7 cellular contexts compared by ENCODE assay signal in the genomic region with DNA sequence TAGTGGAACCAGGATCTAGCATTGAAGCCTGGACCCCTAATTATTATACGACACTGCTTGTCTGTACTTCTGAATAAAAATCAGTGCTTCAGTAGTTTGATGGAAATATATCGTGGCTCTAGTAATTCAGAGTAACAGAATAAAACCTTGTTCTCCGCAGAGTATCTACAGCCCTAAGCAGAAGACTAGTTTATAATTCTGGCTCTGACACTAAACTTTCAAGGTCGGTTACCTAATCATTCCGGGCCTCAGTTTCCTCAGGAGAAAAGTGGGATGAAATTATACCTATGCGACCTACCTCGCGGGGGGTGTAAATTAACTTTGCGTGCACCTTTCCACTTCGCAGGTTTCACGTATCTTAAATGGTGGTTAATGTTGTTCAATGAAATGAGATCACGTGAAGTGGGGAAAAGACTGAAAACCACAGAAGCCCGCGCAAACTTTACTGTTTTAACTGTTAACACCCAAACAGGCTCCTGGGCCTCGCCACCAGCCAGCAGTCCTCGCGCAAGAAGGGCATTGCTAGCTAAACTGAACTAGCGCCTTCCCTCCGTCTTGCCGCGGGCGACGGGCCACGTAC. TPM values are rescaled to one million over a fixed set of nuclear protein-coding genes. Genes with fewer than 3 reads are reported as not detected.
DNase-seq lines count a peak whose midpoint lies in the region; ATAC-seq and TF ChIP-seq lines count a peak whose summit lies in the region.

No MANE protein-coding gene starts in this region.

- H3K9me3 ChIP-seq in HEK293 (ENCODE audit: control insufficient read depth, insufficient read depth, low read depth, low read length) (no peaks in the 10 kb centered on the region), SJSA1 (replicated peaks) (no peaks in the 10 kb centered on the region), esophagus squamous epithelium (no peaks in the 10 kb centered on the region), sigmoid colon (no peaks in the 10 kb centered on the region)

- H3K27ac ChIP-seq in HEK293 (ENCODE audit: extremely low read depth, low read depth, low read length) (peak overlapping the region; percentile 79), SJSA1 (peak overlapping the region; percentile 87), esophagus squamous epithelium (peak overlapping the region; percentile 95 to 99 (median 96)), sigmoid colon (peak overlapping the region; percentile 97 to 99 (median 98))

- ATAC-seq in GM21717 (IDR thresholded peaks at IDR 0.05; ENCODE audit: unreplicated experiment) = no peak

- POLR2A ChIA-PET in HEK293 (lab: Yijun Ruan, JAX) = interaction anchor here (1.2 to 2.0 kb wide), 6 partner anchors 8 to 43 kb away, joined by 3 to 42 read pairs (median 6); partner anchors contain the start of gene PNPLA8

- CTCF ChIA-PET in HEK293 (lab: Yijun Ruan, JAX) = interaction anchor here (0.7 to 1.0 kb wide), 2 partner anchors 42 to 390 kb away, joined by 3 to 4 read pairs; no protein-coding TSS in a partner anchor

- WGBS in esophagus squamous epithelium, 2 donors = 20 to 36% methylated on average over 14 to 19 of the region's 24 CpGs
- 8 to 9% methylated on average over 24 of the region's 24 CpGs for WGBS in sigmoid colon, 2 donors

- H3K4me3 ChIP-seq in HEK293 (ENCODE audit: low read depth, low read length) = peak overlapping the region; percentile 55
- H3K4me3 ChIP-seq in SJSA1 = peak overlapping the region; percentile 72
- H3K4me3 ChIP-seq in esophagus squamous epithelium = peak overlapping the region; percentile 80 to 88 (median 80)
- peak overlapping the region; percentile 79 to 90 (median 84) for H3K4me3 ChIP-seq in sigmoid colon

- TF ChIP-seq CTCF in HEK293 (tag by site-specific recombination; IDR thresholded peaks at IDR 0.05) (no peak), esophagus squamous epithelium (IDR thresholded peaks at IDR 0.05) (no peak), sigmoid colon (IDR thresholded peaks at IDR 0.05) (no peak)

- TF ChIP-seq EP300 in sigmoid colon (IDR thresholded peaks at IDR 0.05) = no peak

- TF ChIP-seq POLR2A in esophagus squamous epithelium (IDR thresholded peaks at IDR 0.05) = no peak
- TF ChIP-seq POLR2A in sigmoid colon (IDR thresholded peaks at IDR 0.05) = no peak

- intact Hi-C loops in esophagus squamous epithelium (cut with DNase I) = no loop called here
- intact Hi-C loops in sigmoid colon (cut with DNase I) = loop anchor here (1.0 kb wide), 1 partner anchor 43 kb away; the partner anchor contains the start of gene PNPLA8

- no peak for DNase-seq in SJSA1 (ENCODE audit: low read depth in 1 of 2, low spot score in 2 of 2)
- DNase-seq in esophagus squamous epithelium (lab: John Stamatoyannopoulos, UW) = no peak
- no peak for DNase-seq in sigmoid colon
- DNase-seq in NCI-H146 treated with DMSO at 0.1 percent for 48 hours (lab: John Stamatoyannopoulos, UW; ENCODE audit: unreplicated experiment) = no peak
- no peak for DNase-seq in GDM1 (lab: John Stamatoyannopoulos, UW)

- H3K4me1 ChIP-seq in HEK293 (ENCODE audit: control insufficient read depth, insufficient read depth, low read length) (peaks cover 5% of the 10 kb centered on the region; the same call in 1 of the 2 replicates), SJSA1 (replicated peaks) (peaks cover 10% of the 10 kb centered on the region), esophagus squamous epithelium (peaks cover 0 to 38% (median 12%) of the 10 kb centered on the region in 3 donors), sigmoid colon (peaks cover 0 to 37% (median 26%) of the 10 kb centered on the region in 4 donors)

- H3K36me3 ChIP-seq in HEK293 (ENCODE audit: control insufficient read depth in 2 of 2, insufficient read depth in 1 of 2, low read length in 2 of 2) (peaks cover 4 to 27% of the 10 kb centered on the region in 2 experiments; a peak in 2 of 3 replicates), SJSA1 (peaks cover 3% of the 10 kb centered on the region), esophagus squamous epithelium (peaks cover 0 to 35% (median 0%) of the 10 kb centered on the region in 3 donors), sigmoid colon (peaks cover 0 to 32% (median 4%) of the 10 kb centered on the region in 4 donors)

- H3K27me3 ChIP-seq in SJSA1 (replicated peaks) (no peaks in the 10 kb centered on the region), esophagus squamous epithelium (no peaks in the 10 kb centered on the region), sigmoid colon (no peaks in the 10 kb centered on the region)

TF ChIP-seq in HEK293, 187 proteins besides CTCF, POLR2A, EP300 and RAD21 (continues in another document):
- TF ChIP-seq, protein P1, sequence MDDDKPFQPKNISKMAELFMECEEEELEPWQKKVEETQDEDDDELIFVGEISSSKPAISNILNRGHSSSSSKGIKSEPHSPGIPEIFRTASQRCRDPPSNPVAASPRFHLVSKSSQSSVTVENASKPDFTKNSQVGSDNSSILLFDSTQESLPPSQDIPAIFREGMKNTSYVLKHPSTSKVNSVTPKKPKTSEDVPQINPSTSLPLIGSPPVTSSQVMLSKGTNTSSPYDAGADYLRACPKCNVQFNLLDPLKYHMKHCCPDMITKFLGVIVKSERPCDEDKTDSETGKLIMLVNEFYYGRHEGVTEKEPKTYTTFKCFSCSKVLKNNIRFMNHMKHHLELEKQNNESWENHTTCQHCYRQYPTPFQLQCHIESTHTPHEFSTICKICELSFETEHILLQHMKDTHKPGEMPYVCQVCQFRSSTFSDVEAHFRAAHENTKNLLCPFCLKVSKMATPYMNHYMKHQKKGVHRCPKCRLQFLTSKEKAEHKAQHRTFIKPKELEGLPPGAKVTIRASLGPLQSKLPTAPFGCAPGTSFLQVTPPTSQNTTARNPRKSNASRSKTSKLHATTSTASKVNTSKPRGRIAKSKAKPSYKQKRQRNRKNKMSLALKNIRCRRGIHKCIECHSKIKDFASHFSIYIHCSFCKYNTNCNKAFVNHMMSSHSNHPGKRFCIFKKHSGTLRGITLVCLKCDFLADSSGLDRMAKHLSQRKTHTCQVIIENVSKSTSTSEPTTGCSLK (tag by site-specific recombination; IDR thresholded peaks at IDR 0.05) = no peak
- TF ChIP-seq ZNF37A (tag by site-specific recombination; IDR thresholded peaks at IDR 0.05) (no peak), ZNF530 (tag by site-specific recombination; IDR thresholded peaks at IDR 0.05; ENCODE audit: low read depth) (no peak), ZNF623 (tag by site-specific recombination; IDR thresholded peaks at IDR 0.05) (no peak), GFI1B (tag by site-specific recombination; IDR thresholded peaks at IDR 0.05) (no peak), ZNF501 (tag by site-specific recombination; IDR thresholded peaks at IDR 0.05) (no peak), ZNF248 (tag by site-specific recombination; IDR thresholded peaks at IDR 0.05) (no peak), ZNF366 (tag by site-specific recombination; conservative IDR thresholded peaks at IDR 0.05) (peak; percentile 67), REST (tag by site-specific recombination; IDR thresholded peaks at IDR 0.05) (0 out of 2 replicates have a peak, but pooled peaks have one; percentile 26), ZNF843 (tag by site-specific recombination; IDR thresholded peaks at IDR 0.05) (peak; percentile 13; the same call in 1 of the 2 replicates), PBX3 (CRISPR knock-in tag; IDR thresholded peaks at IDR 0.05) (no peak), ZEB2 (tag by site-specific recombination; IDR thresholded peaks at IDR 0.05) (no peak)

RNA-seq across cellular contexts. Expression of gene THAP5, which starts 0.6 kb away (rescaled TPM):
- total RNA-seq in SJSA1 (2014; rRNA removed; shearing (Covaris generic)) = 29.8 and 39.1 TPM in 2 replicates
- total RNA-seq in esophagus squamous epithelium = 10 to 100 TPM in 3 of 4 donors, 1 to 10 TPM in 1; 7.7 to 19.7 (median 15.9) TPM
- 10 to 100 TPM; 28.5 to 37.1 (median 31.5) TPM for total RNA-seq in sigmoid colon
- polyA plus RNA-seq in sigmoid colon = 10 to 100 TPM in 1 of 3 donors, 1 to 10 TPM in 2; 9.6 to 12.7 (median 9.7) TPM

RNA-seq across cellular contexts. Expression of gene DNAJB9, which starts 0.8 kb away (rescaled TPM):
- 16.1 and 16.2 TPM in 2 replicates for total RNA-seq in SJSA1 (2014; rRNA removed; shearing (Covaris generic))
- 10 to 100 TPM; 16.7 to 23.3 (median 17.5) TPM for total RNA-seq in esophagus squamous epithelium
- total RNA-seq in sigmoid colon = 10 to 100 TPM; 17.2 to 44.3 (median 33.4) TPM
- 1 to 10 TPM; 7.8 to 9.6 (median 7.9) TPM for polyA plus RNA-seq in sigmoid colon

RNA-seq across cellular contexts. Expression of gene PNPLA8, which starts 43.0 kb away (rescaled TPM):
- total RNA-seq in SJSA1 (2014; rRNA removed; shearing (Covaris generic)) = 25.6 and 27.1 TPM in 2 replicates
- 10 to 100 TPM; 15.8 to 30.7 (median 25.7) TPM for total RNA-seq in esophagus squamous epithelium
- 10 to 100 TPM; 26.3 to 42.9 (median 35.5) TPM for total RNA-seq in sigmoid colon
- polyA plus RNA-seq in sigmoid colon = 10 to 100 TPM; 12.0 to 19.4 (median 15.0) TPM
